Comparison of ENCODE assay signal across 9 cellular contexts in the genomic region with DNA sequence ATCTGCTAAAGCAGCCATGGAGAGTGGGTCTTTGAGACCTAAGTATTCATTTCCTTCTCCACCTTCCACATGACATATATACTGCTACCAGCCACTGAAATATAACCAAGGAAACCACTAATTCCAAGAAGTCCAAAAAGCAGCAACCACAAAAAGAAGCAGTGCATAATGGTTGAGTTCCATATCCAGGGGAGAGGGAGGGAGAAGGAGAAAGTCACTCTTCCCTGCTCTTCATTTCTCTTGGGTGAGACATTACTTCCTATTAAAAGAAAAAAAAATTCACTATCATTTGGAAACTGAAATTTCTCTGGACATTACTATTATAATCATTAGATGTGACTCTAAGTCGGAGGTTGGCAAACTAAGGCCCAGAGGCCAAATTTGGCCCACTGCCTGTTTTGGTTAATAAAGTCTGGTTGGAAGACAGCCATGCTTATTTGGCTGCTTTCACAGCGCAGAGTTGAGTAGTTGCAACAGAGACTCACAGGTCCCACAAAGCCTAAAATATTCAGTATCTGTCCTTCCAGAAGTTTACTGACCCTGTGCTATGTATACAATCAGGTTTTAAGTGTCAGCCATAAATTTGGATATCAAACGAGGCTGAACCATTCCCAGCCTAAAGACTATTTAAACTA.
DNase-seq lines count a peak whose midpoint lies in the region; ATAC-seq and TF ChIP-seq lines count a peak whose summit lies in the region.
"Had no signal": no experiment of that assay in that cellular context is flagged by ENCODE, and none has a peak within 500 bp of the region (broad histone marks: within the 10 kb centered on the region; RNA-seq: fewer than 3 reads in every experiment).

No MANE protein-coding gene starts in this region.

- no peaks in the 10 kb centered on the region for H3K36me3 Mint-ChIP-seq in activated naive CD4-positive, alpha-beta T cell treated with anti-CD3 and anti-CD28 coated beads, Interleukin-2, amount 50 U/mL, for 72 hours

- peak; percentile 37 to 80 for ATAC-seq in left cardiac atrium
- ATAC-seq in activated naive CD4-positive, alpha-beta T cell treated with anti-CD3 and anti-CD28 coated beads, Interleukin-2, amount 50 U/mL, for 72 hours: no peak

- H3K36me3 ChIP-seq in adrenal gland (replicated peaks in 1 of 2): peaks cover 0 to 17% of the 10 kb centered on the region in 2 donors

- intact Hi-C loops in adrenal gland (cut with DNase I): no loop called here
- intact Hi-C loops in left cardiac atrium (cut with DNase I): no loop called here

- DNase-seq in H4 (ENCODE audit: low spot score): peak; percentile 50
- peak in 6 of 7 donors; percentile 34 to 61 (median 49) for DNase-seq in adrenal gland
- DNase-seq in left cardiac atrium: peak; percentile 46
- DNase-seq in substantia nigra (lab: John Stamatoyannopoulos, UW): peak in 26 of 49 donors; percentile 2 to 81 (median 18)
- no peak for DNase-seq in activated naive CD4-positive, alpha-beta T cell treated with anti-CD3 and anti-CD28 coated beads, Interleukin-2, amount 50 U/mL, for 72 hours (ENCODE audit: low spot score in 2 of 2)
- no peak for DNase-seq in stimulated activated naive CD4-positive, alpha-beta T cell treated with Interleukin-2 at 50 U/mL for 16 hours (lab: John Stamatoyannopoulos, UW)
- no peak for DNase-seq in erythroblast (lab: John Stamatoyannopoulos, UW)
- DNase-seq: activated CD4-positive, alpha-beta T cell treated with anti-CD3 and anti-CD28 coated beads, Interleukin-2, amount 10 ng/mL, durations not matched to agents 7 days and 5 days; HCEC 1CT had no signal

- WGBS in adrenal gland, 4 donors: 33 to 44% (median 36%) methylated on average over 3 of the region's 3 CpGs

- H3K27me3 ChIP-seq in adrenal gland: no peaks in the 10 kb centered on the region

- peaks cover 0 to 7% of the 10 kb centered on the region in 2 donors for H3K4me1 ChIP-seq in adrenal gland (replicated peaks in 1 of 2)

- peaks cover 0 to 8% of the 10 kb centered on the region in 2 donors for H3K9me3 Mint-ChIP-seq in activated naive CD4-positive, alpha-beta T cell treated with anti-CD3 and anti-CD28 coated beads, Interleukin-2, amount 50 U/mL, for 72 hours
- H3K9me3 Mint-ChIP-seq: activated CD4-positive, alpha-beta T cell treated with anti-CD3 and anti-CD28 coated beads, Interleukin-2, amount 10 ng/mL, durations not matched to agents 7 days and 5 days had no signal

- H3K27ac Mint-ChIP-seq in activated naive CD4-positive, alpha-beta T cell treated with anti-CD3 and anti-CD28 coated beads, Interleukin-2, amount 50 U/mL, for 72 hours: no peak overlapping the region
- H3K27ac Mint-ChIP-seq: activated CD4-positive, alpha-beta T cell treated with anti-CD3 and anti-CD28 coated beads, Interleukin-2, amount 10 ng/mL, durations not matched to agents 7 days and 5 days had no signal

- H3K4me3 ChIP-seq in adrenal gland: no peak overlapping the region

- TF ChIP-seq POLR2A in adrenal gland (IDR thresholded peaks at IDR 0.05) (no peak), erythroblast (IDR thresholded peaks at IDR 0.05; ENCODE audit: low read length) (no peak)

- H3K9me3 ChIP-seq in adrenal gland (replicated peaks in 1 of 3): no peaks in the 10 kb centered on the region

- H3K27ac ChIP-seq in adrenal gland (no peak overlapping the region), substantia nigra (ENCODE audit: low read depth, low read length, poor library complexity, severe bottlenecking) (no peak overlapping the region)

- TF ChIP-seq CTCF in adrenal gland (IDR thresholded peaks at IDR 0.05): no peak

Comparison
In these comparisons a context has a peak if more than half of its experiments do, and no peak if none do; other contexts are left out.
1. DNase-seq: peak in H4 (single experiment), adrenal gland (6 of 7), left cardiac atrium (single experiment) and substantia nigra (26 of 49); none in activated naive CD4-positive, alpha-beta T cell treated with anti-CD3 and anti-CD28 coated beads, Interleukin-2, amount 50 U/mL, for 72 hours (0 of 2), stimulated activated naive CD4-positive, alpha-beta T cell treated with Interleukin-2 at 50 U/mL for 16 hours (single experiment) and erythroblast (0 of 2).
2. ATAC-seq: peak in left cardiac atrium (2 of 2); none in activated naive CD4-positive, alpha-beta T cell treated with anti-CD3 and anti-CD28 coated beads, Interleukin-2, amount 50 U/mL, for 72 hours (0 of 2).